In genomic region chr10:132399117-132400035, GRCh38 we compare ENCODE assay signal across 10 cellular contexts. TPM values are rescaled to one million over a fixed set of nuclear protein-coding genes. Genes with fewer than 3 reads are reported as not detected.
DNase-seq lines count a peak whose midpoint lies in the region; ATAC-seq and TF ChIP-seq lines count a peak whose summit lies in the region.
"Had no signal": no experiment of that assay in that cellular context is flagged by ENCODE, and none has a peak within 500 bp of the region (broad histone marks: within the 10 kb centered on the region; RNA-seq: fewer than 3 reads in every experiment).

No MANE protein-coding gene starts in this region.

- no peak overlapping the region for H3K27ac ChIP-seq in CD8-positive, alpha-beta memory T cell (ENCODE audit: low read depth, low read length)
- no peak overlapping the region for H3K27ac ChIP-seq in Panc1 (ENCODE audit: low read length)

- POLR2A ChIA-PET in CD8-positive, alpha-beta memory T cell (lab: Charles Lee) = interaction anchor here (0.6 kb wide), 1 partner anchor 48 kb away, joined by 3 read pairs; no protein-coding TSS in a partner anchor
- POLR2A ChIA-PET in Panc1 (lab: Charles Lee) = no interaction called here

- H3K4me3 ChIP-seq in CD8-positive, alpha-beta memory T cell (ENCODE audit: low read length) = no peak overlapping the region
- H3K4me3 ChIP-seq in Panc1 (ENCODE audit: low read depth in 2 of 2, low read length in 2 of 2) = no peak overlapping the region

- no peaks in the 10 kb centered on the region for H3K36me3 ChIP-seq in CD8-positive, alpha-beta memory T cell (ENCODE audit: insufficient read depth, low read length)
- no peaks in the 10 kb centered on the region for H3K36me3 ChIP-seq in Panc1 (ENCODE audit: control insufficient read depth, insufficient read depth, low read length)

- no peaks in the 10 kb centered on the region for H3K9me3 Mint-ChIP-seq in CD8-positive, alpha-beta memory T cell

- ATAC-seq in Panc1 (no peak), left cardiac atrium (no peak), GM19397 (IDR thresholded peaks at IDR 0.05; ENCODE audit: unreplicated experiment) (no peak), GM19467 (IDR thresholded peaks at IDR 0.05; ENCODE audit: unreplicated experiment) (no peak)

- DNase-seq in CD8-positive, alpha-beta memory T cell = no peak
- no peak for DNase-seq in Panc1 (ENCODE audit: low read depth, low spot score)
- DNase-seq in left cardiac atrium = peak; percentile 25
- peak; percentile 80 for DNase-seq in putamen (ENCODE audit: low spot score)
- DNase-seq in HK-2 (ENCODE audit: unreplicated experiment) = no peak
- DNase-seq in epidermal melanocyte (ENCODE audit: insufficient read length, low spot score) = no peak
- DNase-seq: dermis blood vessel endothelial cell; stimulated activated naive CD4-positive, alpha-beta T cell treated with Interleukin-2 at 50 U/mL for 16 hours had no signal

- no peaks in the 10 kb centered on the region for H3K9me3 ChIP-seq in CD8-positive, alpha-beta memory T cell (ENCODE audit: low read length)
- no peaks in the 10 kb centered on the region for H3K9me3 ChIP-seq in Panc1 (ENCODE audit: control insufficient read depth, insufficient read depth, low read depth, low read length)

- no peaks in the 10 kb centered on the region for H3K27me3 ChIP-seq in CD8-positive, alpha-beta memory T cell (ENCODE audit: insufficient read depth, low read length, poor library complexity, severe bottlenecking)
- H3K27me3 ChIP-seq in Panc1 (ENCODE audit: control insufficient read depth, insufficient read depth, low read length) = no peaks in the 10 kb centered on the region

- H3K27me3 Mint-ChIP-seq in CD8-positive, alpha-beta memory T cell = no peaks in the 10 kb centered on the region

- peaks cover 17% of the 10 kb centered on the region for H3K4me1 ChIP-seq in CD8-positive, alpha-beta memory T cell (ENCODE audit: insufficient read depth, low read length)
- peaks cover 47% of the 10 kb centered on the region for H3K4me1 ChIP-seq in Panc1 (ENCODE audit: control insufficient read depth, insufficient read depth, low read length)

- H3K36me3 Mint-ChIP-seq in CD8-positive, alpha-beta memory T cell = peaks cover 0 to 7% (median 0%) of the 10 kb centered on the region in 3 donors

- in situ Hi-C loops in Panc1 (cut with HindIII; ENCODE audit: low pct_unique_long_range_greater_than_20kb, low sequenced_read_pairs) = no loop called here

- intact Hi-C loops in Panc1 (cut with micrococcal nuclease; ENCODE audit: unreplicated experiment) = no loop called here
- intact Hi-C loops in left cardiac atrium (cut with DNase I) = no loop called here

- CTCF ChIA-PET in CD8-positive, alpha-beta memory T cell (lab: Charles Lee) = interaction anchor here (4.0 kb wide), 1 partner anchor 47 kb away, joined by 17 read pairs; no protein-coding TSS in a partner anchor
- CTCF ChIA-PET in Panc1 (lab: Charles Lee) = no interaction called here

- peaks cover 0 to 41% (median 11%) of the 10 kb centered on the region in 3 donors for H3K4me1 Mint-ChIP-seq in CD8-positive, alpha-beta memory T cell

- BruUV-seq in Panc1 (replicated peaks; lab: Mats Ljungman, UMichigan) = TSS peak; percentile 38

- peak overlapping the region in 6 of 8 donors; percentile 24 to 82 (median 44) for H3K27ac Mint-ChIP-seq in CD8-positive, alpha-beta memory T cell

- no peak for TF ChIP-seq CTCF in Panc1 (IDR thresholded peaks at IDR 0.05)

- H3K4me3 Mint-ChIP-seq in CD8-positive, alpha-beta memory T cell = peak overlapping the region in 6 of 7 donors; percentile 45 to 87 (median 68)

RNA-seq across cellular contexts. Expression of gene PWWP2B, which starts 2.4 kb away (rescaled TPM):
- total RNA-seq in CD8-positive, alpha-beta memory T cell = 1 to 10 TPM; 3.1 to 3.7 TPM
- 4.4 TPM for polyA plus RNA-seq in CD8-positive, alpha-beta memory T cell
- 51.6 TPM for total RNA-seq in Panc1 (2021; ENCODE audit: unreplicated experiment)
- polyA plus RNA-seq in Panc1 (2012; ENCODE audit: insufficient read length) = 56.2 TPM
- total RNA-seq in left cardiac atrium = 10 to 100 TPM; 11.8 to 12.7 TPM

Comparison
In these comparisons a context has a peak if more than half of its experiments do, and no peak if none do; other contexts are left out.
1. DNase-seq: peak in left cardiac atrium (single experiment) and putamen (single experiment); none in CD8-positive, alpha-beta memory T cell (0 of 5), Panc1 (single experiment), HK-2 (single experiment) and epidermal melanocyte (single experiment).